Comparison of ENCODE assay signal across 23 cellular contexts in the genomic region with DNA sequence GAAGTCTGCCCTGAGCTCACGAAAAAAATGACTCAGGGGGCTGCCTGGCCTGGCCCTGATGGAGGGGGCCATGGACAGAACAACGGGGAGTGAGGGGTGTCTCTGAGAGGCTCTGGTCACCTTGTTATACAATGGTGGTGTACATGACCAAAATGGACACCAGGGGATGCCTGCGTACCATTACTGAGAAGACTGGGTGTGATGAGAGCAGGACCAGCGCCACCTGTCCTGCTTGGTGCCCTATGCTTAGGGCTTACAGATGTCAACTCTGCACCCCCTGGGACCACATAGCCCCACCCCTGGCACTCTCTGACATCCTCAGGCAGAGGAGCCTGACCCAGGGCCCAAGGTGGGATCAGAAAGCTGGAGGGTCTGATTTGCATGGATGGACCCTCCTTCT.
A peak's percentile ranks its signal among the peaks of the same experiment; 100 is the strongest.
DNase-seq lines count a peak whose midpoint lies in the region; ATAC-seq, FAIRE-seq and TF ChIP-seq lines count a peak whose summit lies in the region.
"Had no signal": no experiment of that assay in that cellular context is flagged by ENCODE, and none has a peak within 500 bp of the region (broad histone marks: within the 10 kb centered on the region; RNA-seq: fewer than 3 reads in every experiment).

No MANE protein-coding gene starts in this region.

- no peaks in the 10 kb centered on the region for H3K4me1 Mint-ChIP-seq in activated CD4-positive, alpha-beta T cell treated with anti-CD3 and anti-CD28 coated beads for 36 hours
- peaks cover under 1% of the 10 kb centered on the region for H3K4me1 Mint-ChIP-seq in glutamatergic neuron (ENCODE audit: low read depth, unreplicated experiment)
- no peaks in the 10 kb centered on the region for H3K4me1 Mint-ChIP-seq in activated CD4-positive, alpha-beta memory T cell treated with anti-CD3 and anti-CD28 coated beads for 36 hours (ENCODE audit: low read depth)
- H3K4me1 Mint-ChIP-seq: activated CD4-positive, alpha-beta memory T cell treated with anti-CD3 and anti-CD28 coated beads, Interleukin-2, amount 10 ng/mL, durations not matched to agents 7 days and 5 days had no signal

- peak; percentile 30 for ATAC-seq in activated CD4-positive, alpha-beta T cell treated with anti-CD3 and anti-CD28 coated beads for 36 hours
- ATAC-seq in Panc1 = peak; percentile 66
- ATAC-seq: heart left ventricle had no signal

- no peak for FAIRE-seq in GM19239 (lab: Jason Lieb, UNC)

- H3K27me3 ChIP-seq in Panc1 (ENCODE audit: control insufficient read depth, insufficient read depth, low read length) (peaks cover 2% of the 10 kb centered on the region; the same call in 1 of the 2 replicates), vagina (no peaks in the 10 kb centered on the region)
- H3K27me3 ChIP-seq: ascending aorta, thyroid gland had no signal

- intact Hi-C loops in activated CD4-positive, alpha-beta T cell treated with anti-CD3 and anti-CD28 coated beads for 36 hours (cut with DNase I, micrococcal nuclease) = no loop called here
- intact Hi-C loops in Panc1 (cut with micrococcal nuclease; ENCODE audit: unreplicated experiment) (no loop called here), vagina (cut with DNase I) (no loop called here)
- intact Hi-C loops in activated CD4-positive, alpha-beta memory T cell treated with anti-CD3 and anti-CD28 coated beads for 36 hours (cut with micrococcal nuclease) = no loop called here

- no peak for DNase-seq in activated CD4-positive, alpha-beta T cell treated with anti-CD3 and anti-CD28 coated beads for 36 hours
- no peak for DNase-seq in activated CD4-positive, alpha-beta T cell treated with anti-CD3 and anti-CD28 coated beads for 4 hours
- DNase-seq in Panc1 (ENCODE audit: low read depth, low spot score) = no peak
- no peak for DNase-seq in glutamatergic neuron
- DNase-seq in vagina (ENCODE audit: extremely low spot score in 2 of 2) = peak; percentile 49 to 54
- no peak for DNase-seq in activated CD4-positive, alpha-beta memory T cell treated with anti-CD3 and anti-CD28 coated beads for 36 hours
- DNase-seq in NCI-H1417 treated with DMSO at 0.1 percent for 48 hours (lab: John Stamatoyannopoulos, UW) = no peak
- DNase-seq in GM19239 (ENCODE audit: insufficient read length, low spot score) = no peak
- DNase-seq: activated CD4-positive, alpha-beta memory T cell treated with anti-CD3 and anti-CD28 coated beads, Interleukin-2, amount 10 ng/mL, durations not matched to agents 7 days and 5 days; activated naive CD4-positive, alpha-beta T cell treated with anti-CD3 and anti-CD28 coated beads for 36 hours; activated T-cell treated with anti-CD3 and anti-CD28 coated beads, Interleukin-2, amount 50 U/mL, for 24 hours; C1 segment of cervical spinal cord; effector CD4-positive, alpha-beta T cell; GF-D8; heart left ventricle; NCI-H1048; NCI-H2029 treated with DMSO at 0.1 percent for 48 hours; NCI-H446 treated with DMSO at 0.1 percent for 48 hours; Right ventricle myocardium superior; stimulated activated CD4-positive, alpha-beta T cell treated with anti-CD3 and anti-CD28 coated beads, Interleukin-12 subunit alpha, Interleukin-12 subunit beta, amount 100 ng/mL, for 4 hours; thyroid gland had no signal

- H3K4me3 ChIP-seq in Panc1 (ENCODE audit: low read depth in 2 of 2, low read length in 2 of 2) = no peak overlapping the region
- H3K4me3 ChIP-seq in vagina = no peak overlapping the region
- H3K4me3 ChIP-seq: ascending aorta, heart left ventricle, thyroid gland had no signal

- H3K9me3 ChIP-seq in Panc1 (ENCODE audit: control insufficient read depth, insufficient read depth, low read depth, low read length) (no peaks in the 10 kb centered on the region), vagina (no peaks in the 10 kb centered on the region)
- H3K9me3 ChIP-seq: ascending aorta, heart left ventricle, thyroid gland had no signal

- no TSS peak for BruUV-seq in Panc1 (replicated peaks; lab: Mats Ljungman, UMichigan)

- H3K36me3 ChIP-seq in Panc1 (ENCODE audit: control insufficient read depth, insufficient read depth, low read length) (no peaks in the 10 kb centered on the region), vagina (no peaks in the 10 kb centered on the region)
- H3K36me3 ChIP-seq: ascending aorta, heart left ventricle, thyroid gland had no signal

- CTCF ChIA-PET in activated CD4-positive, alpha-beta T cell treated with anti-CD3 and anti-CD28 coated beads for 36 hours (lab: Charles Lee) = interaction anchor here (0.7 kb wide), 1 partner anchor 361 kb away, joined by 4 read pairs; no protein-coding TSS in a partner anchor
- CTCF ChIA-PET in Panc1 (lab: Charles Lee) = no interaction called here
- CTCF ChIA-PET in activated CD4-positive, alpha-beta memory T cell treated with anti-CD3 and anti-CD28 coated beads for 36 hours (lab: Charles Lee) = no interaction called here

- no peak overlapping the region for H3K27ac ChIP-seq in Panc1 (ENCODE audit: low read length)
- no peak overlapping the region for H3K27ac ChIP-seq in vagina
- H3K27ac ChIP-seq: ascending aorta, heart left ventricle, KMS-11, thyroid gland had no signal

- no peak for TF ChIP-seq POLR2A in vagina (IDR thresholded peaks at IDR 0.05)

- in situ Hi-C loops in Panc1 (cut with HindIII; ENCODE audit: low pct_unique_long_range_greater_than_20kb, low sequenced_read_pairs) = no loop called here

- no peaks in the 10 kb centered on the region for H3K9me3 Mint-ChIP-seq in activated CD4-positive, alpha-beta T cell treated with anti-CD3 and anti-CD28 coated beads for 36 hours (ENCODE audit: low read depth)
- peaks cover 3% of the 10 kb centered on the region for H3K9me3 Mint-ChIP-seq in glutamatergic neuron (ENCODE audit: unreplicated experiment)
- no peaks in the 10 kb centered on the region for H3K9me3 Mint-ChIP-seq in activated CD4-positive, alpha-beta memory T cell treated with anti-CD3 and anti-CD28 coated beads for 36 hours
- H3K9me3 Mint-ChIP-seq: activated CD4-positive, alpha-beta memory T cell treated with anti-CD3 and anti-CD28 coated beads, Interleukin-2, amount 10 ng/mL, durations not matched to agents 7 days and 5 days; activated naive CD4-positive, alpha-beta T cell treated with anti-CD3 and anti-CD28 coated beads for 36 hours; activated T-cell treated with anti-CD3 and anti-CD28 coated beads, Interleukin-2, amount 50 U/mL, for 24 hours had no signal

- peaks cover 7% of the 10 kb centered on the region for H3K27me3 Mint-ChIP-seq in activated CD4-positive, alpha-beta T cell treated with anti-CD3 and anti-CD28 coated beads for 36 hours
- H3K27me3 Mint-ChIP-seq in glutamatergic neuron (ENCODE audit: unreplicated experiment) = peaks cover 20% of the 10 kb centered on the region
- H3K27me3 Mint-ChIP-seq in activated CD4-positive, alpha-beta memory T cell treated with anti-CD3 and anti-CD28 coated beads for 36 hours = peaks cover 11% of the 10 kb centered on the region

- H3K4me1 ChIP-seq in Panc1 (ENCODE audit: control insufficient read depth, insufficient read depth, low read length) (no peaks in the 10 kb centered on the region), vagina (no peaks in the 10 kb centered on the region)
- H3K4me1 ChIP-seq: ascending aorta, heart left ventricle, thyroid gland had no signal

- TF ChIP-seq CTCF in Panc1 (IDR thresholded peaks at IDR 0.05) (no peak), glutamatergic neuron (IDR thresholded peaks at IDR 0.05; ENCODE audit: partially characterized antibody, unreplicated experiment) (peak; percentile 8), vagina (IDR thresholded peaks at IDR 0.05) (no peak)

- no peak overlapping the region for H3K4me3 Mint-ChIP-seq in activated CD4-positive, alpha-beta T cell treated with anti-CD3 and anti-CD28 coated beads for 36 hours
- no peak overlapping the region for H3K4me3 Mint-ChIP-seq in glutamatergic neuron (ENCODE audit: unreplicated experiment)
- no peak overlapping the region for H3K4me3 Mint-ChIP-seq in activated CD4-positive, alpha-beta memory T cell treated with anti-CD3 and anti-CD28 coated beads for 36 hours
- H3K4me3 Mint-ChIP-seq: activated CD4-positive, alpha-beta memory T cell treated with anti-CD3 and anti-CD28 coated beads, Interleukin-2, amount 10 ng/mL, durations not matched to agents 7 days and 5 days; activated naive CD4-positive, alpha-beta T cell treated with anti-CD3 and anti-CD28 coated beads for 36 hours; activated T-cell treated with anti-CD3 and anti-CD28 coated beads, Interleukin-2, amount 50 U/mL, for 24 hours had no signal

- H3K27ac Mint-ChIP-seq in activated CD4-positive, alpha-beta T cell treated with anti-CD3 and anti-CD28 coated beads for 36 hours = no peak overlapping the region
- H3K27ac Mint-ChIP-seq in glutamatergic neuron (ENCODE audit: unreplicated experiment) = no peak overlapping the region
- H3K27ac Mint-ChIP-seq in activated CD4-positive, alpha-beta memory T cell treated with anti-CD3 and anti-CD28 coated beads for 36 hours = no peak overlapping the region
- H3K27ac Mint-ChIP-seq: activated CD4-positive, alpha-beta memory T cell treated with anti-CD3 and anti-CD28 coated beads, Interleukin-2, amount 10 ng/mL, durations not matched to agents 7 days and 5 days; activated naive CD4-positive, alpha-beta T cell treated with anti-CD3 and anti-CD28 coated beads for 36 hours; activated T-cell treated with anti-CD3 and anti-CD28 coated beads, Interleukin-2, amount 50 U/mL, for 24 hours had no signal

- H3K36me3 Mint-ChIP-seq in activated CD4-positive, alpha-beta T cell treated with anti-CD3 and anti-CD28 coated beads for 36 hours (ENCODE audit: low read depth) = no peaks in the 10 kb centered on the region
- H3K36me3 Mint-ChIP-seq in glutamatergic neuron (ENCODE audit: unreplicated experiment) = peaks cover 10% of the 10 kb centered on the region
- H3K36me3 Mint-ChIP-seq in activated CD4-positive, alpha-beta memory T cell treated with anti-CD3 and anti-CD28 coated beads for 36 hours = no peaks in the 10 kb centered on the region

- POLR2A ChIA-PET in activated CD4-positive, alpha-beta T cell treated with anti-CD3 and anti-CD28 coated beads for 36 hours (lab: Charles Lee) = no interaction called here
- POLR2A ChIA-PET in Panc1 (lab: Charles Lee) = no interaction called here
- POLR2A ChIA-PET in activated CD4-positive, alpha-beta memory T cell treated with anti-CD3 and anti-CD28 coated beads for 36 hours (lab: Charles Lee) = no interaction called here

Comparison
In these comparisons a context has a peak if more than half of its experiments do, and no peak if none do; other contexts are left out.
1. DNase-seq: peak in vagina (2 of 2); none in activated CD4-positive, alpha-beta T cell treated with anti-CD3 and anti-CD28 coated beads for 36 hours (single experiment), activated CD4-positive, alpha-beta T cell treated with anti-CD3 and anti-CD28 coated beads for 4 hours (0 of 2), Panc1 (single experiment), glutamatergic neuron (single experiment), activated CD4-positive, alpha-beta memory T cell treated with anti-CD3 and anti-CD28 coated beads for 36 hours (single experiment), NCI-H1417 treated with DMSO at 0.1 percent for 48 hours (single experiment) and GM19239 (single experiment).